Comparison of ENCODE assay signal across 8 cellular contexts in genomic region chr17:39450847-39451581, GRCh38. TPM values are rescaled to one million over a fixed set of nuclear protein-coding genes. Genes with fewer than 3 reads are reported as not detected.
A peak's percentile ranks its signal among the peaks of the same experiment; 100 is the strongest.
DNase-seq lines count a peak whose midpoint lies in the region; ATAC-seq and TF ChIP-seq lines count a peak whose summit lies in the region.

TSS of gene MED1 (minus strand) at chr17:39451263. CDS start at chr17:39451062, 201 bp downstream.

- H3K9me3 ChIP-seq in H9 (ENCODE audit: control insufficient read depth, low read depth, low read length) (no peaks in the 10 kb centered on the region), MG63 (no peaks in the 10 kb centered on the region)

- H3K4me3 Mint-ChIP-seq in H9 (peak within 1 kb of the TSS; percentile 98), nephron progenitor cell (peak within 1 kb of the TSS; percentile 98)
- H3K4me3 Mint-ChIP-seq in stimulated activated naive CD8-positive, alpha-beta T cell treated with anti-CD3 and anti-CD28 coated beads, Interleukin-15, amount 100 ng/mL, for 72 hours: peak within 1 kb of the TSS; percentile 86 to 98

- no peaks in the 10 kb centered on the region for H3K27me3 ChIP-seq in H9 (ENCODE audit: insufficient read depth, low read length)
- no peaks in the 10 kb centered on the region for H3K27me3 ChIP-seq in MG63

- H3K27ac Mint-ChIP-seq in H9 (peak within 1 kb of the TSS; percentile 97 to 100 (median 99)), nephron progenitor cell (peak within 1 kb of the TSS; percentile 99)
- H3K27ac Mint-ChIP-seq in stimulated activated naive CD8-positive, alpha-beta T cell treated with anti-CD3 and anti-CD28 coated beads, Interleukin-15, amount 100 ng/mL, for 72 hours: peak within 1 kb of the TSS; percentile 99 to 100

- peak within 1 kb of the TSS; percentile 91 for H3K4me2 ChIP-seq in H9 (ENCODE audit: insufficient read depth, insufficient read length, low read length)

- H3K4ac ChIP-seq in H9 (ENCODE audit: low read depth, low read length): no peak within 1 kb of the TSS; the same call in 1 of the 2 replicates

- no peaks in the 10 kb centered on the region for H3K4me1 ChIP-seq in H9 (ENCODE audit: insufficient read depth, low read length)

- no peak within 1 kb of the TSS for H2BK15ac ChIP-seq in H9 (ENCODE audit: low read depth, low read length)

- H3K36me3 Mint-ChIP-seq in H9 (ENCODE audit: insufficient read depth in 1 of 3, low read depth in 3 of 3): peaks cover 5 to 21% (median 13%) of the 10 kb centered on the region in 3 experiments; a peak in 6 of 7 replicates
- H3K36me3 Mint-ChIP-seq in nephron progenitor cell (ENCODE audit: low read depth): peaks cover 23% of the 10 kb centered on the region

- H2BK120ac ChIP-seq in H9 (ENCODE audit: low read depth, low read length, poor library complexity, severe bottlenecking): no peak within 1 kb of the TSS

- H3T11ph ChIP-seq in H9 (ENCODE audit: low read length): no peak within 1 kb of the TSS

- H3K79me1 ChIP-seq in H9 (ENCODE audit: insufficient read depth, low read depth, low read length, poor library complexity, severe bottlenecking): peaks cover 3% of the 10 kb centered on the region

- no peaks in the 10 kb centered on the region for H4K20me1 ChIP-seq in H9 (ENCODE audit: control insufficient read depth, insufficient read depth, insufficient read length)

- H3K4me1 Mint-ChIP-seq in H9 (peaks cover 3 to 4% of the 10 kb centered on the region in 2 experiments), nephron progenitor cell (peaks cover 20% of the 10 kb centered on the region)
- H3K4me1 Mint-ChIP-seq in stimulated activated naive CD8-positive, alpha-beta T cell treated with anti-CD3 and anti-CD28 coated beads, Interleukin-15, amount 100 ng/mL, for 72 hours: peaks cover 49% of the 10 kb centered on the region

- H3K14ac ChIP-seq in H9 (ENCODE audit: insufficient read depth, low read length): peak within 1 kb of the TSS; percentile 100

- peak within 1 kb of the TSS; percentile 100 for H3K18ac ChIP-seq in H9 (ENCODE audit: insufficient read length, low read depth, low read length)

- no peak for TF ChIP-seq CTCF in H9 (conservative IDR thresholded peaks at IDR 0.05)
- no peak for TF ChIP-seq CTCF in fibroblast of the aortic adventitia (IDR thresholded peaks at IDR 0.05; ENCODE audit: insufficient read depth, low read length)
- no peak for TF ChIP-seq CTCF in nephron progenitor cell (IDR thresholded peaks at IDR 0.05)

- peak within 1 kb of the TSS; percentile 47 for H2BK12ac ChIP-seq in H9 (ENCODE audit: insufficient read length, low read depth, low read length)

- H3K27ac ChIP-seq in H9 (ENCODE audit: insufficient read length, low read depth, low read length): peak within 1 kb of the TSS; percentile 63

- H3K36me3 ChIP-seq in MG63: peaks cover 23% of the 10 kb centered on the region

- H2AK5ac ChIP-seq in H9 (ENCODE audit: insufficient read length, low read length): no peak within 1 kb of the TSS

- DNase-seq in ELF-1 (ENCODE audit: low read depth, low spot score) (peak; percentile 99), H9 (peak; percentile 99), MG63 (peak; percentile 96), SHP77 treated with DMSO at 0.1 percent for 48 hours (lab: John Stamatoyannopoulos, UW) (peak; percentile 96), fibroblast of the aortic adventitia (ENCODE audit: low read depth) (peak; percentile 99), nephron progenitor cell (peak; percentile 86)
- peak; percentile 95 for DNase-seq in activated effector memory CD4-positive, alpha-beta T cell treated with anti-CD3 and anti-CD28 coated beads, Interleukin-2, amount 50 U/mL, for 16 hours
- DNase-seq in stimulated activated naive CD8-positive, alpha-beta T cell treated with anti-CD3 and anti-CD28 coated beads, Interleukin-15, amount 100 ng/mL, for 72 hours: peak; percentile 94 to 97

- H3K56ac ChIP-seq in H9 (ENCODE audit: insufficient read length, low read depth, low read length): no peak within 1 kb of the TSS

- peak within 1 kb of the TSS; percentile 95 for H3K4me3 ChIP-seq in MG63
- peak within 1 kb of the TSS; percentile 98 for H3K4me3 ChIP-seq in fibroblast of the aortic adventitia (ENCODE audit: low read depth, low read length)

- peaks cover 9% of the 10 kb centered on the region for H3K23me2 ChIP-seq in H9 (ENCODE audit: insufficient read length, low read depth, low read length, poor library complexity, severe bottlenecking)

- no peak within 1 kb of the TSS for H4K91ac ChIP-seq in H9 (ENCODE audit: insufficient read length, low read depth, low read length)

- no peak within 1 kb of the TSS for H3K23ac ChIP-seq in H9 (ENCODE audit: insufficient read length, low read depth, low read length)

- H4K5ac ChIP-seq in H9 (ENCODE audit: insufficient read length, low read depth, low read length): peak within 1 kb of the TSS; percentile 98

- no peaks in the 10 kb centered on the region for H3K9me3 Mint-ChIP-seq in H9
- H3K9me3 Mint-ChIP-seq in nephron progenitor cell: no peaks in the 10 kb centered on the region
- no peaks in the 10 kb centered on the region for H3K9me3 Mint-ChIP-seq in stimulated activated naive CD8-positive, alpha-beta T cell treated with anti-CD3 and anti-CD28 coated beads, Interleukin-15, amount 100 ng/mL, for 72 hours

- WGBS in H9 (ENCODE audit: extremely low coverage, insufficient read length, low lambda C conversion rate): no CpG with 5 or more reads among the region's 37 CpGs

- no peak within 1 kb of the TSS for H4K8ac ChIP-seq in H9 (replicated peaks; ENCODE audit: insufficient read length, low read depth, low read length)

- H3K27me3 Mint-ChIP-seq in H9 (ENCODE audit: low read depth) (no peaks in the 10 kb centered on the region), nephron progenitor cell (ENCODE audit: low read depth, poor library complexity) (peaks cover 7% of the 10 kb centered on the region)
- no peaks in the 10 kb centered on the region for H3K27me3 Mint-ChIP-seq in stimulated activated naive CD8-positive, alpha-beta T cell treated with anti-CD3 and anti-CD28 coated beads, Interleukin-15, amount 100 ng/mL, for 72 hours

- H2AFZ ChIP-seq in H9 (ENCODE audit: low read length): no peak within 1 kb of the TSS

- no peak within 1 kb of the TSS for H2BK20ac ChIP-seq in H9 (ENCODE audit: low read depth, low read length, poor library complexity, severe bottlenecking)

- ATAC-seq in stimulated activated naive CD8-positive, alpha-beta T cell treated with anti-CD3 and anti-CD28 coated beads, Interleukin-15, amount 100 ng/mL, for 72 hours: peak; percentile 100

- H3K9ac ChIP-seq in H9 (ENCODE audit: extremely low read depth, insufficient read length, low read length): peak within 1 kb of the TSS; percentile 100

- H3K79me2 ChIP-seq in H9 (ENCODE audit: insufficient read depth, low read length): peaks cover 11% of the 10 kb centered on the region; the same call in 1 of the 2 replicates

- peak within 1 kb of the TSS; percentile 92 for H2BK5ac ChIP-seq in H9 (ENCODE audit: insufficient read length, low read length)

RNA-seq across cellular contexts. Expression of gene MED1, which starts in this region (rescaled TPM):
- total RNA-seq in H9 (2021) (59.2 and 61.3 TPM in 2 replicates), fibroblast of the aortic adventitia (ENCODE audit: low replicate concordance) (21.6 and 31.7 TPM in 2 replicates)
- 19.0 and 23.3 TPM in 2 replicates for total RNA-seq in MG63 (2014; rRNA removed; shearing (Covaris generic); ENCODE audit: low replicate concordance)

Comparison
In these comparisons a context has a peak if more than half of its experiments do, and no peak if none do; other contexts are left out.
1. Peak in every context shown above with its lines: DNase-seq, ATAC-seq, H3K4me3 ChIP-seq and H3K27ac ChIP-seq.